Comparison of ENCODE assay signal across 29 cellular contexts in the genomic region with DNA sequence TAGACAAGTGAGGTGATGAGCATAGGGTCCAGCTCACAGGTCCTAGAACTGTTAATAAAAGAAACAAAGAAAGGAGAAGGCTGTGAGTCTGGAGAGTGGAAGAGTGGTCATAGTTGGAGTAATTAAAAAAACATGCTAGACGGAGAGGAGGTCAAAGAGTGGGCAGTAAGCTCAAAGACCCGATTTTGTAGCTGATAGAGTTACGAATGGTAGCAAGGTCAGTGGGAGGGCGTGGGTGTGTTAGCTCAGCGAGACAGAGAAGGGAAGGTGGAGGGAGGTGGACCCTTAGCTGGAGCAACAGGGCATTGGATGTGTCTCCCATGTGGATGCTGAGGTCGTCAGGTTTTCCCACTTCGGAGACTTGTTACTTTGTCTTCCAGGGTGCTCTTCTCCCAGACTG.
"Had no signal": no experiment of that assay in that cellular context is flagged by ENCODE, and none has a peak within 500 bp of the region (broad histone marks: within the 10 kb centered on the region; RNA-seq: fewer than 3 reads in every experiment).

No MANE protein-coding gene starts in this region.

- H3K4me1 Mint-ChIP-seq: endodermal cell had no signal

- H3K36me3 ChIP-seq: colonic mucosa, esophagus muscularis mucosa, esophagus squamous epithelium, gastrocnemius medialis, gastroesophageal sphincter, heart right ventricle had no signal

- H3K9me3 ChIP-seq: colonic mucosa, esophagus muscularis mucosa, esophagus squamous epithelium, gastrocnemius medialis, gastroesophageal sphincter had no signal

- FAIRE-seq: colon, endometrium, endothelial cell of umbilical vein, frontal cortex had no signal

- H3K27ac Mint-ChIP-seq: dendritic cell treated with granulocyte-macrophage colony-stimulating factor and Interleukin-4, amounts not matched to agents 40 ng/mL and 50 ng/mL, for 4 days; effector memory CD8-positive, alpha-beta T cell; endodermal cell had no signal

- H3K27me3 ChIP-seq: colonic mucosa, esophagus muscularis mucosa, esophagus squamous epithelium, foreskin keratinocyte, gastrocnemius medialis, gastroesophageal sphincter, hepatocyte had no signal

- H3K4me3 ChIP-seq: colonic mucosa, coronary artery, dorsolateral prefrontal cortex, esophagus muscularis mucosa, esophagus squamous epithelium, gastrocnemius medialis, gastroesophageal sphincter, heart right ventricle, hepatocyte had no signal

- H3K79me2 ChIP-seq: hepatocyte had no signal

- H3K27ac ChIP-seq: colonic mucosa, coronary artery, dorsolateral prefrontal cortex, epithelial cell of prostate, esophagus muscularis mucosa, esophagus squamous epithelium, foreskin keratinocyte, gastrocnemius medialis, gastroesophageal sphincter, heart right ventricle, hepatocyte had no signal

- H3K4me1 ChIP-seq: colonic mucosa, esophagus muscularis mucosa, esophagus squamous epithelium, foreskin keratinocyte, gastrocnemius medialis, gastroesophageal sphincter, heart right ventricle had no signal

- DNase-seq: colonic mucosa; cortex of kidney; dermis blood vessel endothelial cell; dorsolateral prefrontal cortex; effector CD4-positive, alpha-beta T cell; effector CD8-positive, alpha-beta T cell; effector memory CD4-positive, alpha-beta T cell; effector memory CD8-positive, alpha-beta T cell; endodermal cell; erythroblast; esophagus squamous epithelium; foreskin fibroblast; foreskin keratinocyte; foreskin melanocyte; gastrocnemius medialis; glutamatergic neuron; head of caudate nucleus; heart right ventricle had no signal

- H3K9me3 Mint-ChIP-seq: dendritic cell treated with granulocyte-macrophage colony-stimulating factor and Interleukin-4, amounts not matched to agents 40 ng/mL and 50 ng/mL, for 4 days; effector memory CD8-positive, alpha-beta T cell; endodermal cell had no signal

- H3K4me3 Mint-ChIP-seq: dendritic cell treated with granulocyte-macrophage colony-stimulating factor and Interleukin-4, amounts not matched to agents 40 ng/mL and 50 ng/mL, for 4 days; effector memory CD8-positive, alpha-beta T cell; endodermal cell had no signal

- ATAC-seq: effector memory CD8-positive, alpha-beta T cell; esophagus mucosa; foreskin keratinocyte; gastrocnemius medialis; gastroesophageal sphincter; heart right ventricle had no signal

- H2AFZ ChIP-seq: hepatocyte had no signal

- H3K4me2 ChIP-seq: hepatocyte had no signal
